Comparison of ENCODE assay signal across 14 cellular contexts in the genomic region with DNA sequence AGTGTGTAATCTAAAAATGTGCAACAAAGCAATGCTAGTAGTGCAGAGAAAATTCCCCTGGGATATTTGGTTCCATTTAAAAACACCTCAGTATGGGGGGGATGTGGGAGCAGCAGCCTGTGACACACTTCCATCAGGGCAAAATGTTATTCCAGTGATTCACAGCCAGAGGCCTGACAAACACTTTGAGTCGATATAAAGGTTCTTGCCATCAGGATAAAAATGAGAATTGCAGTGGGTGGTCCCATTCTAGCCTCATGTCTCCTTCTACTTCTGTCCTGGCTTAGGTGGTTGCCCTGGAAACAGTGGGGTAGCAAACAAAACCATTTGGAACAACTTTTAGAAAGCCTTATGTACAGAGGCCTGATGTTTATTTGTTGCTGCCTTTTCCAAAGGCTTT.
DNase-seq lines count a peak whose midpoint lies in the region; ATAC-seq and TF ChIP-seq lines count a peak whose summit lies in the region.
"Had no signal": no experiment of that assay in that cellular context is flagged by ENCODE, and none has a peak within 500 bp of the region (broad histone marks: within the 10 kb centered on the region; RNA-seq: fewer than 3 reads in every experiment).

No MANE protein-coding gene starts in this region.

- ATAC-seq in GM21447 (IDR thresholded peaks at IDR 0.05; ENCODE audit: unreplicated experiment) = no peak
- ATAC-seq in GM18511 (IDR thresholded peaks at IDR 0.05; ENCODE audit: unreplicated experiment) = no peak
- ATAC-seq: left colon; stimulated activated memory B cell treated with anti-CD40 and anti-IgM and Interleukin-4, amounts not matched to agents 10 μg/mL and 1 μg/mL and 100 μg/mL, for 72 hours had no signal

- no peak overlapping the region for H3K9ac ChIP-seq in smooth muscle cell (ENCODE audit: low read depth)

- no peak overlapping the region for H3K27ac ChIP-seq in smooth muscle cell (ENCODE audit: low read depth)
- H3K27ac ChIP-seq: cardiac muscle cell had no signal

- no peaks in the 10 kb centered on the region for H3K4me1 ChIP-seq in smooth muscle cell (ENCODE audit: low read depth)

- no peaks in the 10 kb centered on the region for H3F3A ChIP-seq in smooth muscle cell (ENCODE audit: low read depth)

- 54% methylated on average over 1 of the region's 1 CpG for WGBS in smooth muscle cell (ENCODE audit: low lambda C conversion rate)

- no peak overlapping the region for H3K4me2 ChIP-seq in smooth muscle cell

- TF ChIP-seq CTCF in cardiac fibroblast (IDR thresholded peaks at IDR 0.05; ENCODE audit: low read depth, low read length) = no peak
- TF ChIP-seq CTCF in smooth muscle cell (IDR thresholded peaks at IDR 0.05; ENCODE audit: borderline replicate concordance, insufficient read depth, poor library complexity, severe bottlenecking) = no peak

- H3K27me3 ChIP-seq in MG63 (no peaks in the 10 kb centered on the region), smooth muscle cell (ENCODE audit: low read depth) (no peaks in the 10 kb centered on the region)
- H3K27me3 ChIP-seq: cardiac muscle cell had no signal

- no peaks in the 10 kb centered on the region for H4K20me1 ChIP-seq in smooth muscle cell (ENCODE audit: low read depth)

- H3K36me3 ChIP-seq in MG63 (no peaks in the 10 kb centered on the region), smooth muscle cell (ENCODE audit: low read depth) (no peaks in the 10 kb centered on the region)
- H3K36me3 ChIP-seq: cardiac muscle cell had no signal

- no peak overlapping the region for H3K4me3 ChIP-seq in MG63
- H3K4me3 ChIP-seq in cardiac fibroblast (replicated peaks in 1 of 2; ENCODE audit: low read depth in 2 of 2, low read length in 2 of 2) = no peak overlapping the region
- H3K4me3 ChIP-seq in smooth muscle cell = no peak overlapping the region
- H3K4me3 ChIP-seq: cardiac muscle cell had no signal

- peak; percentile 2 for DNase-seq in COR-L47 (lab: John Stamatoyannopoulos, UW)
- DNase-seq in MG63 = peak; percentile 34
- DNase-seq in cardiac fibroblast (ENCODE audit: low read depth in 2 of 2) = peak; percentile 59 to 66
- DNase-seq in myocyte (ENCODE audit: low read depth) = peak; percentile 43
- no peak for DNase-seq in smooth muscle cell (lab: John Stamatoyannopoulos, UW; ENCODE audit: unreplicated experiment)
- no peak for DNase-seq in GF-D8 (lab: John Stamatoyannopoulos, UW)
- DNase-seq: activated B cell treated with CpG ODN at 0.5 μM for 24 hours, KBM-7, left colon, NCI-H510A had no signal

- no peaks in the 10 kb centered on the region for H3K79me2 ChIP-seq in smooth muscle cell (ENCODE audit: low read depth)

- no peak overlapping the region for H2AFZ ChIP-seq in smooth muscle cell (ENCODE audit: low read depth)

- H3K9me3 ChIP-seq in MG63 (no peaks in the 10 kb centered on the region), smooth muscle cell (replicated peaks; ENCODE audit: low read depth) (no peaks in the 10 kb centered on the region)

Comparison
In these comparisons a context has a peak if more than half of its experiments do, and no peak if none do; other contexts are left out.
1. DNase-seq: peak in COR-L47 (single experiment), MG63 (single experiment), cardiac fibroblast (2 of 2) and myocyte (single experiment); none in smooth muscle cell (single experiment) and GF-D8 (single experiment).